Comparison of ENCODE assay signal across 8 cellular contexts in genomic region chr21:46183910-46184624, GRCh38. TPM values are rescaled to one million over a fixed set of nuclear protein-coding genes. Genes with fewer than 3 reads are reported as not detected.
DNase-seq lines count a peak whose midpoint lies in the region; ATAC-seq and TF ChIP-seq lines count a peak whose summit lies in the region.

Gene SPATC1L, minus strand, starts transcription at chr21:46184459. Its CDS starts 1,643 bp downstream, at chr21:46182816.

- H3K27me3 Mint-ChIP-seq in natural killer cell treated with Interleukin-12 subunit alpha and Interleukin-12 subunit beta and Interleukin-15 and Interleukin-18, amount 100 ng/mL, for 72 hours = no peaks in the 10 kb centered on the region

- H3K36me3 Mint-ChIP-seq in natural killer cell treated with Interleukin-12 subunit alpha and Interleukin-12 subunit beta and Interleukin-15 and Interleukin-18, amount 100 ng/mL, for 72 hours = no peaks in the 10 kb centered on the region

- H3K4me3 Mint-ChIP-seq in natural killer cell treated with Interleukin-12 subunit alpha and Interleukin-12 subunit beta and Interleukin-15 and Interleukin-18, amount 100 ng/mL, for 72 hours = no peak within 1 kb of the TSS

- peaks cover 0 to 3% of the 10 kb centered on the region in 2 donors for H3K4me1 Mint-ChIP-seq in natural killer cell treated with Interleukin-12 subunit alpha and Interleukin-12 subunit beta and Interleukin-15 and Interleukin-18, amount 100 ng/mL, for 72 hours (ENCODE audit: low read depth in 2 of 2)

- peak within 1 kb of the TSS in 1 of 2 donors; percentile 56 for H3K27ac Mint-ChIP-seq in natural killer cell treated with Interleukin-12 subunit alpha and Interleukin-12 subunit beta and Interleukin-15 and Interleukin-18, amount 100 ng/mL, for 72 hours

- peak within 1 kb of the TSS; percentile 89 for H3K4me3 ChIP-seq in fibroblast of the aortic adventitia (ENCODE audit: low read depth, low read length)

- no peak for TF ChIP-seq CTCF in fibroblast of the aortic adventitia (IDR thresholded peaks at IDR 0.05; ENCODE audit: insufficient read depth, low read length)

- DNase-seq in COLO668 (lab: John Stamatoyannopoulos, UW; ENCODE audit: unreplicated experiment) (peak; percentile 79), HCEC 1CT (peak; percentile 55), NCI-H748 (lab: John Stamatoyannopoulos, UW; ENCODE audit: unreplicated experiment) (peak; percentile 74), activated T-helper 1 cell treated with Interleukin-2 at 50 U/mL for 16 hours (ENCODE audit: low read depth) (peak; percentile 20), fibroblast of the aortic adventitia (ENCODE audit: low read depth) (peak; percentile 91), stromal cell of bone marrow (ENCODE audit: low read depth) (peak; percentile 18)
- peak; percentile 38 for DNase-seq in natural killer cell treated with Interleukin-12 subunit alpha and Interleukin-12 subunit beta and Interleukin-15 and Interleukin-18, amount 100 ng/mL, for 72 hours (ENCODE audit: low spot score)

- peak in 1 of 2 donors; percentile 81 for ATAC-seq in natural killer cell treated with Interleukin-12 subunit alpha and Interleukin-12 subunit beta and Interleukin-15 and Interleukin-18, amount 100 ng/mL, for 72 hours
- no peak for ATAC-seq in HG02623 (IDR thresholded peaks at IDR 0.05; ENCODE audit: unreplicated experiment)

- no peaks in the 10 kb centered on the region for H3K9me3 Mint-ChIP-seq in natural killer cell treated with Interleukin-12 subunit alpha and Interleukin-12 subunit beta and Interleukin-15 and Interleukin-18, amount 100 ng/mL, for 72 hours

RNA-seq across cellular contexts. Expression of gene SPATC1L, which starts in this region (rescaled TPM):
- 6.1 and 9.4 TPM in 2 replicates for total RNA-seq in fibroblast of the aortic adventitia (ENCODE audit: low replicate concordance)
- 1 to 10 TPM in 1 of 2 donors, not detected in 1; 5.0 TPM for total RNA-seq in natural killer cell treated with Interleukin-12 subunit alpha and Interleukin-12 subunit beta and Interleukin-15 and Interleukin-18, amount 100 ng/mL, for 72 hours

Comparison
In these comparisons a context has a peak if more than half of its experiments do, and no peak if none do; other contexts are left out.
1. DNase-seq: peak in every context shown above with its lines; median percentile 91 in fibroblast of the aortic adventitia; 79 in COLO668; 74 in NCI-H748; 55 in HCEC 1CT; 38 in natural killer cell treated with Interleukin-12 subunit alpha and Interleukin-12 subunit beta and Interleukin-15 and Interleukin-18, amount 100 ng/mL, for 72 hours; 20 in activated T-helper 1 cell treated with Interleukin-2 at 50 U/mL for 16 hours; 18 in stromal cell of bone marrow.